Comparison of ENCODE assay signal across 16 cellular contexts in the genomic region with DNA sequence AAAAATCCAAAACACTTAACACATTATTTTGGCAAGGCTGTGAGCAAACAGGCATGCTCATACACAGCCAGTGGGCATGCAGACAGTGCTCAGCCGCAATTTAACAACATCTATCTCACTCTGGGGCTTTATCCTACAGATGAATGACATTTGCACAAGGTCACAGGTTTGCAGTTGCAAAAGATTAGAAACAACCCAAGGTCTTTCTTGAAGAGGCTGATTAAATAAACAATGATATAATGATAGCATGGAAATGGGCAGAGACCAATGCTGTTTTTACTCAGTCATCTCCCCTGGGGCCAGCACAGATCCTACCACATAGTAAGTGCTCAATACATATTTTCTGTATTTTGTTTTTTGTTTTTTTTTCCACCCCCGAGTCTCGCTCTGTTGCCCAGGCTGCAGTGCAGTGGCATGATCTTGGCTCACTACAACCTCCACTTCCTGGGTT. TPM values are rescaled to one million over a fixed set of nuclear protein-coding genes. Genes with fewer than 3 reads are reported as not detected.
DNase-seq lines count a peak whose midpoint lies in the region; ATAC-seq and TF ChIP-seq lines count a peak whose summit lies in the region.
"Had no signal": no experiment of that assay in that cellular context is flagged by ENCODE, and none has a peak within 500 bp of the region (broad histone marks: within the 10 kb centered on the region; RNA-seq: fewer than 3 reads in every experiment).

No MANE protein-coding gene starts in this region.

- CTCF ChIA-PET in MCF 10A (lab: Yijun Ruan, JAX), result no interaction called here

- TF ChIP-seq POLR2A in esophagus squamous epithelium (IDR thresholded peaks at IDR 0.05) (no peak), spleen (IDR thresholded peaks at IDR 0.05) (no peak)

- H3K9ac ChIP-seq in BLaER1 treated with 17β-estradiol and CSF1 and Interleukin-3, amounts not matched to agents 10 nM and 100 nM, result no peak overlapping the region

- H4K20me1 ChIP-seq in BLaER1 treated with 17β-estradiol and CSF1 and Interleukin-3, amounts not matched to agents 10 nM and 100 nM, result peaks cover 0 to 4% (median 0%) of the 10 kb centered on the region in 11 experiments; a peak in 1 of 22 replicates

- no peak overlapping the region for H3K4me3 ChIP-seq in BLaER1 treated with 17β-estradiol and CSF1 and Interleukin-3, amounts not matched to agents 10 nM and 100 nM
- H3K4me3 ChIP-seq in esophagus squamous epithelium, result no peak overlapping the region
- no peak overlapping the region for H3K4me3 ChIP-seq in spleen
- H3K4me3 ChIP-seq: cardiac muscle cell had no signal

- peaks cover 0 to 4% (median 0%) of the 10 kb centered on the region in 11 experiments; a peak in 4 of 22 replicates for H3K27me3 ChIP-seq in BLaER1 treated with 17β-estradiol and CSF1 and Interleukin-3, amounts not matched to agents 10 nM and 100 nM
- H3K27me3 ChIP-seq in esophagus squamous epithelium (no peaks in the 10 kb centered on the region), spleen (replicated peaks in 1 of 7) (peaks cover 0 to 11% (median 0%) of the 10 kb centered on the region in 7 donors)
- H3K27me3 ChIP-seq: cardiac muscle cell had no signal

- 0 out of 22 replicates have a peak, but pooled peaks cover 0 to 2% (median 0%) of the 10 kb centered on the region in 11 experiments for H3K36me3 ChIP-seq in BLaER1 treated with 17β-estradiol and CSF1 and Interleukin-3, amounts not matched to agents 10 nM and 100 nM
- H3K36me3 ChIP-seq in esophagus squamous epithelium (peaks cover 0 to 6% (median 0%) of the 10 kb centered on the region in 3 donors), spleen (no peaks in the 10 kb centered on the region)
- H3K36me3 ChIP-seq: cardiac muscle cell had no signal

- peak; percentile 22 for ATAC-seq in HG03060 (IDR thresholded peaks at IDR 0.05; ENCODE audit: low read depth, unreplicated experiment)

- POLR2A ChIA-PET in MCF 10A (lab: Yijun Ruan, JAX), result interaction anchor here (0.7 kb wide), 1 partner anchor 19 kb away, joined by 3 read pairs; no protein-coding TSS in a partner anchor

- no peak overlapping the region for H3K27ac ChIP-seq in BLaER1 treated with 17β-estradiol and CSF1 and Interleukin-3, amounts not matched to agents 10 nM and 100 nM
- H3K27ac ChIP-seq in esophagus squamous epithelium (peak overlapping the region in 3 of 4 donors; percentile 17 to 56 (median 42)), spleen (peak overlapping the region in 7 of 8 donors; percentile 58 to 82 (median 75))

- H3K27ac Mint-ChIP-seq in MCF 10A (ENCODE audit: low read depth, unreplicated experiment), result no peak overlapping the region
- H3K27ac Mint-ChIP-seq: type B pancreatic cell had no signal

- peaks cover 9% of the 10 kb centered on the region for H3K36me3 Mint-ChIP-seq in MCF 10A (ENCODE audit: insufficient read depth, unreplicated experiment)
- H3K36me3 Mint-ChIP-seq: type B pancreatic cell had no signal

- TF ChIP-seq CTCF in esophagus squamous epithelium (IDR thresholded peaks at IDR 0.05) (no peak), spleen (IDR thresholded peaks at IDR 0.05 in 8 of 11, conservative IDR thresholded peaks at IDR 0.05 in 3 of 11) (no peak), MCF 10A (IDR thresholded peaks at IDR 0.05; ENCODE audit: unreplicated experiment) (no peak)

- peak overlapping the region in 8 of 11 experiments; percentile 2 to 48 (median 26); a peak in 10 of 22 replicates for H3K4me2 ChIP-seq in BLaER1 treated with 17β-estradiol and CSF1 and Interleukin-3, amounts not matched to agents 10 nM and 100 nM

- no peak overlapping the region for H3K4me3 Mint-ChIP-seq in MCF 10A (ENCODE audit: unreplicated experiment)
- H3K4me3 Mint-ChIP-seq: neural crest cell, type B pancreatic cell had no signal

- WGBS in esophagus squamous epithelium, 2 donors, result 48 to 51% methylated on average over 3 of the region's 3 CpGs
- 62 to 71% (median 67%) methylated on average over 3 of the region's 3 CpGs for WGBS in spleen, 5 donors

- intact Hi-C loops in esophagus squamous epithelium (cut with DNase I), result no loop called here
- intact Hi-C loops in spleen (cut with DNase I; ENCODE audit: low total_unique reads), result no loop called here
- intact Hi-C loops in MCF 10A (cut with micrococcal nuclease), result no loop called here

- H3K9me3 Mint-ChIP-seq in MCF 10A (ENCODE audit: unreplicated experiment), result no peaks in the 10 kb centered on the region

- BruUV-seq in MCF 10A (replicated peaks; lab: Mats Ljungman, UMichigan), result no TSS peak

- H3K9me3 ChIP-seq in BLaER1 treated with 17β-estradiol and CSF1 and Interleukin-3, amounts not matched to agents 10 nM and 100 nM (replicated peaks in 1 of 11), result peaks cover 8 to 20% (median 15%) of the 10 kb centered on the region in 11 experiments
- H3K9me3 ChIP-seq in esophagus squamous epithelium (peaks cover 0 to 11% (median 0%) of the 10 kb centered on the region in 3 donors), spleen (peaks cover 0 to 23% (median 13%) of the 10 kb centered on the region in 8 donors)

- DNase-seq in esophagus squamous epithelium (lab: John Stamatoyannopoulos, UW) (no peak), spleen (no peak), iPS-NIHi11 (ENCODE audit: low spot score) (no peak), NCI-H1417 treated with DMSO at 0.1 percent for 48 hours (lab: John Stamatoyannopoulos, UW) (no peak), MCF 10A (ENCODE audit: unreplicated experiment) (no peak), hippocampal formation (lab: John Stamatoyannopoulos, UW) (no peak)
- DNase-seq: activated CD4-positive, alpha-beta T cell treated with anti-CD3 and anti-CD28 coated beads for 4 hours; KG1; midbrain; NCI-H1092 treated with DMSO at 0.1 percent for 48 hours; NCI-H524 treated with DMSO at 0.1 percent for 48 hours had no signal

- H3K4me1 Mint-ChIP-seq in MCF 10A (ENCODE audit: insufficient read depth, unreplicated experiment), result peaks cover 5% of the 10 kb centered on the region

- peaks cover 0 to 34% (median 18%) of the 10 kb centered on the region in 10 experiments; a peak in 16 of 20 replicates for H3K4me1 ChIP-seq in BLaER1 treated with 17β-estradiol and CSF1 and Interleukin-3, amounts not matched to agents 10 nM and 100 nM
- peaks cover 0 to 45% (median 13%) of the 10 kb centered on the region in 3 donors for H3K4me1 ChIP-seq in esophagus squamous epithelium
- H3K4me1 ChIP-seq in spleen, result peaks cover 4 to 46% (median 13%) of the 10 kb centered on the region in 6 donors

- no peaks in the 10 kb centered on the region for H3K27me3 Mint-ChIP-seq in MCF 10A (ENCODE audit: insufficient read depth, unreplicated experiment)
- H3K27me3 Mint-ChIP-seq: type B pancreatic cell had no signal

RNA-seq across cellular contexts. Expression of a gene that starts 9.4 kb away (rescaled TPM):
- total RNA-seq in esophagus squamous epithelium (10 to 100 TPM; 13.9 to 22.0 (median 17.6) TPM), spleen (10 to 100 TPM; 13.3 to 45.2 (median 23.1) TPM), MCF 10A (2022) (8.7 and 12.3 TPM in 2 replicates)
- polyA plus RNA-seq in spleen, result 10 to 100 TPM in 1 of 3 donors, 1 to 10 TPM in 2; 7.3 to 22.1 (median 9.0) TPM

Comparison
In these comparisons a context has a peak if more than half of its experiments do, and no peak if none do; other contexts are left out.
1. H3K27ac ChIP-seq: peak in esophagus squamous epithelium (3 of 4) and spleen (7 of 8); none in BLaER1 treated with 17β-estradiol and CSF1 and Interleukin-3, amounts not matched to agents 10 nM and 100 nM (0 of 11).